8 cellular contexts compared by ENCODE assay signal in genomic region chr12:122021193-122021821, GRCh38. TPM values are rescaled to one million over a fixed set of nuclear protein-coding genes. Genes with fewer than 3 reads are reported as not detected.
A peak's percentile ranks its signal among the peaks of the same experiment; 100 is the strongest.
DNase-seq lines count a peak whose midpoint lies in the region; ATAC-seq and TF ChIP-seq lines count a peak whose summit lies in the region.

No MANE protein-coding gene starts in this region.

- peak overlapping the region; percentile 80 for H3K4me3 Mint-ChIP-seq in osteocyte (ENCODE audit: unreplicated experiment)

- peak overlapping the region; percentile 73 for H3K27ac ChIP-seq in C4-2B

- H3K9me3 Mint-ChIP-seq in osteocyte (ENCODE audit: unreplicated experiment) = no peaks in the 10 kb centered on the region

- H3K27me3 Mint-ChIP-seq in osteocyte (ENCODE audit: unreplicated experiment) = no peaks in the 10 kb centered on the region

- no peak for ATAC-seq in HG03196 (IDR thresholded peaks at IDR 0.05; ENCODE audit: unreplicated experiment)
- no peak for ATAC-seq in HG03571 (IDR thresholded peaks at IDR 0.05; ENCODE audit: unreplicated experiment)

- H3K4me1 Mint-ChIP-seq in osteocyte (ENCODE audit: unreplicated experiment) = peaks cover 19% of the 10 kb centered on the region

- no peak for TF ChIP-seq CTCF in C4-2B (conservative IDR thresholded peaks at IDR 0.05)
- no peak for TF ChIP-seq CTCF in osteocyte (IDR thresholded peaks at IDR 0.05)
- TF ChIP-seq CTCF in GM10266 (IDR thresholded peaks at IDR 0.05; ENCODE audit: control insufficient read depth, insufficient read depth, low read depth, missing control alignments) = no peak

- DNase-seq in HK-2 (ENCODE audit: unreplicated experiment) (peak; percentile 31), globus pallidus (ENCODE audit: low spot score) (peak; percentile 12), osteocyte (ENCODE audit: extremely low spot score, unreplicated experiment) (no peak), GM10266 (ENCODE audit: extremely low spot score) (no peak)
- DNase-seq in activated CD8-positive, alpha-beta memory T cell treated with anti-CD3 and anti-CD28 coated beads, Interleukin-2, amount 50 U/mL, for 48 hours = peak; percentile 67

- H3K27ac Mint-ChIP-seq in osteocyte (ENCODE audit: unreplicated experiment) = peak overlapping the region; percentile 59

- H3K36me3 Mint-ChIP-seq in osteocyte (ENCODE audit: unreplicated experiment) = no peaks in the 10 kb centered on the region

RNA-seq across cellular contexts. Expression of gene BCL7A, which starts 0.4 kb away (rescaled TPM):
- 10.0 and 11.8 TPM in 2 replicates for total RNA-seq in osteocyte

RNA-seq across cellular contexts. Expression of gene MLXIP, which starts 57.2 kb away (rescaled TPM):
- total RNA-seq in osteocyte = 51.8 and 54.5 TPM in 2 replicates

Comparison
In these comparisons a context has a peak if more than half of its experiments do, and no peak if none do; other contexts are left out.
1. DNase-seq: peak in HK-2 (single experiment), activated CD8-positive, alpha-beta memory T cell treated with anti-CD3 and anti-CD28 coated beads, Interleukin-2, amount 50 U/mL, for 48 hours (single experiment) and globus pallidus (single experiment); none in osteocyte (single experiment) and GM10266 (single experiment).